In the genomic region with DNA sequence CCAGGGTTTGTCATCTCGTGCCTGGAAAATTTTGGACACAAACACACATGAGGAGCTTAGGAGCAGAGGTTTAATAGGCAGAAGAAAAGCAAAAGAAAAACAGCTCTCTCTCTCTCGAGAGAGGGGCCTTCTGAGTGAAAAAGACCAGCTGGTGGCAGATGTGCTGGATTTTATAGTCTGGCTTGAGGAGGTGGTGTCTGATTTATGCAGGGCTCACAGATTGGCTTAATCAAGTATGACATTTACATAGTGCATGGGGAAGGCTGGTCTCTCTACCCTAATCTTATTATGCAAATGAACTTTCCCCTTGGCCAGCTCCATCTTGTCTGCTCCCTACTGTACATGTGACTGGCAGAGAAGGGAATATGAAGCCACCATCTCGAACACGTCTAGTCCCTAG, we compare ENCODE assay signal across 20 cellular contexts.
"Had no signal": no experiment of that assay in that cellular context is flagged by ENCODE, and none has a peak within 500 bp of the region (broad histone marks: within the 10 kb centered on the region; RNA-seq: fewer than 3 reads in every experiment).

No MANE protein-coding gene starts in this region.

- H3K9me3 Mint-ChIP-seq: activated T-helper 1 cell treated with anti-CD3 and anti-CD28 coated beads, Interleukin-12 subunit alpha, Interleukin-12 subunit beta, Interleukin-2, Interleukin-4 antibody, amounts not matched to agents 30 ng/mL and 10 ng/mL and 1 ng/mL, durations not matched to agents 14 hours and 24 hours and 36 hours had no signal

- H3K27me3 ChIP-seq: cardiac muscle cell, esophagus squamous epithelium, right lobe of liver, transverse colon, vagina had no signal

- H3K27me3 Mint-ChIP-seq: activated naive CD8-positive, alpha-beta T cell treated with anti-CD3 and anti-CD28 coated beads for 36 hours; effector memory CD8-positive, alpha-beta T cell; stimulated activated naive CD8-positive, alpha-beta T cell treated with anti-CD3 and anti-CD28 coated beads, Interleukin-15, Interleukin-2, amounts not matched to agents 100 ng/mL and 50 ng/mL, for 24 hours; T-helper 17 cell had no signal

- H3K4me3 Mint-ChIP-seq: activated naive CD8-positive, alpha-beta T cell treated with anti-CD3 and anti-CD28 coated beads for 36 hours; activated T-helper 1 cell treated with anti-CD3 and anti-CD28 coated beads, Interleukin-12 subunit alpha, Interleukin-12 subunit beta, Interleukin-2, Interleukin-4 antibody, amounts not matched to agents 30 ng/mL and 10 ng/mL and 1 ng/mL, durations not matched to agents 14 hours and 24 hours and 36 hours; effector memory CD8-positive, alpha-beta T cell; stimulated activated naive CD8-positive, alpha-beta T cell treated with anti-CD3 and anti-CD28 coated beads, Interleukin-15, Interleukin-2, amounts not matched to agents 100 ng/mL and 50 ng/mL, for 24 hours; T-helper 17 cell had no signal

- H3K9me3 ChIP-seq: prostate gland, right lobe of liver, transverse colon, vagina had no signal

- H3K4me1 ChIP-seq: esophagus squamous epithelium, prostate gland, right lobe of liver, transverse colon, vagina had no signal

- H3K36me3 ChIP-seq: cardiac muscle cell, esophagus squamous epithelium, prostate gland, right lobe of liver, transverse colon, vagina had no signal

- H3K27ac ChIP-seq: cardiac muscle cell, esophagus squamous epithelium, prostate gland, right lobe of liver, transverse colon, vagina had no signal

- DNase-seq: activated CD4-positive, alpha-beta T cell treated with anti-CD3 and anti-CD28 coated beads, Interleukin-2, amount 50 U/mL, for 4 hours; activated gamma-delta T cell treated with Interleukin-2 at 50 U/mL for 16 hours; activated naive CD8-positive, alpha-beta T cell treated with anti-CD3 and anti-CD28 coated beads for 36 hours; amniotic stem cell; effector memory CD8-positive, alpha-beta T cell; esophagus squamous epithelium; hippocampal formation; left cardiac atrium; right lobe of liver; small intestine; stimulated activated CD4-positive, alpha-beta T cell treated with anti-CD3 and anti-CD28 coated beads, Interleukin-15, amount 100 ng/mL, for 24 hours; stimulated activated CD4-positive, alpha-beta T cell treated with anti-CD3 and anti-CD28 coated beads, Interleukin-2, amount 100 ng/mL, for 48 hours; T-helper 17 cell; transverse colon had no signal

- H3K4me1 Mint-ChIP-seq: activated naive CD8-positive, alpha-beta T cell treated with anti-CD3 and anti-CD28 coated beads for 36 hours; T-helper 17 cell had no signal

- H3K27ac Mint-ChIP-seq: activated naive CD8-positive, alpha-beta T cell treated with anti-CD3 and anti-CD28 coated beads for 36 hours; activated T-helper 1 cell treated with anti-CD3 and anti-CD28 coated beads, Interleukin-12 subunit alpha, Interleukin-12 subunit beta, Interleukin-2, Interleukin-4 antibody, amounts not matched to agents 30 ng/mL and 10 ng/mL and 1 ng/mL, durations not matched to agents 14 hours and 24 hours and 36 hours; effector memory CD8-positive, alpha-beta T cell; stimulated activated naive CD8-positive, alpha-beta T cell treated with anti-CD3 and anti-CD28 coated beads, Interleukin-15, Interleukin-2, amounts not matched to agents 100 ng/mL and 50 ng/mL, for 24 hours; T-helper 17 cell had no signal

- ATAC-seq: effector memory CD8-positive, alpha-beta T cell; right lobe of liver; T-helper 17 cell had no signal

- H3K4me3 ChIP-seq: cardiac muscle cell, esophagus squamous epithelium, lung, prostate gland, right lobe of liver, transverse colon, vagina had no signal
